In the genomic region with DNA sequence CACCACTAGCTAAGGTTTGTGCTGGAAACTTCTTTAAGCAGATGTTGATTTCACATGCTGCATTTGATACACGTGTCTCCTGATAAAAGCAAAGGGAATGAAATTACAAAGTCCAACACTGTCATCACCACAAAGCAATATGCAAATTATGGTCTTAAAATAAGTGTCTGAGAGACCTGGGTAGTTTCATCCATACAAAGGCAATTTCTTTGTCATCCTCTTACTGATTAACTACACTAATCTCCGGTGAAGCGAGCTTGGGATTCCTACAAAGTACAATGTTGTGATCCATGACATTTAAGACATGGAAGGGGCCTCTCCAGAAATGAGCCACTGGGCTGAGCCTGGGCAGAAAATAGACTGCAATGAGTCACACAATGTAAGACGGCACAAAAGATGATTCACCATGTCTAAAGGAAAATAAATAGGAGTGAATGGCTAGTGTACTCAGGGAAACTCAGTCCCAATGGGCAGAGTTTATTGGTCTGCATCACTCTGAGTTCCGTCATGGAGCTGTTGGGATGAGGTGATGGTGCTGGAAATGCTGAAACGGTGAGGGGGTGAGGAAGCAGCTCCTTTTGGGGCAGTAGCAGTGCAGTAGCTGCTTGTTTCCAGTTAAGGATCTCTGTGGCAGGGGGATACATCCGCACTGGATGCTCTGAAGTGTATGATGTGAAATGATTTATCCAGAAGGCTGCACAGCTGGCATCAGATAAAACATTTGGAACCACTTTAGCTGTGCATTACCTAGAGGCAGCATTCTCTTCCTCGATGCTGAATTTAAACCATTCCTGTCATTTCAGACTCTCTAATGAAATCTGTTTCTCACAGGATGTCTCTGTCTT, we compare ENCODE assay signal across 1 cellular context.
A peak's percentile ranks its signal among the peaks of the same experiment; 100 is the strongest.
TF ChIP-seq lines count a peak whose summit lies in the region.

No MANE protein-coding gene starts in this region.

TF ChIP-seq in HEK293, 187 proteins besides CTCF, POLR2A, EP300 and RAD21 (continued from another document and continues in another):
- TF ChIP-seq ZNF518A (tag by site-specific recombination; conservative IDR thresholded peaks at IDR 0.05; ENCODE audit: low read depth) = peak; percentile 61; the same call in 1 of the 2 replicates
- TF ChIP-seq ZNF2 (tag by site-specific recombination; IDR thresholded peaks at IDR 0.05) = peak; percentile 57; the same call in 1 of the 2 replicates
- no peak for TF ChIP-seq ZNF121 (tag by site-specific recombination; IDR thresholded peaks at IDR 0.05)
- no peak for TF ChIP-seq ZNF202 (tag by site-specific recombination; IDR thresholded peaks at IDR 0.05; ENCODE audit: borderline replicate concordance)
- peak; percentile 51 for TF ChIP-seq ZNF366 (tag by site-specific recombination; conservative IDR thresholded peaks at IDR 0.05)
- TF ChIP-seq KLF8 (tag by site-specific recombination; IDR thresholded peaks at IDR 0.05) = peak; percentile 65; the same call in 1 of the 2 replicates
- TF ChIP-seq ZNF600 (tag by site-specific recombination; IDR thresholded peaks at IDR 0.05) = peak; percentile 99
- no peak for TF ChIP-seq ZNF560 (tag by site-specific recombination; IDR thresholded peaks at IDR 0.05; ENCODE audit: borderline replicate concordance)
- no peak for TF ChIP-seq SALL2 (tag by site-specific recombination; IDR thresholded peaks at IDR 0.05; ENCODE audit: borderline replicate concordance)
- TF ChIP-seq PRDM10 (tag by site-specific recombination; IDR thresholded peaks at IDR 0.05) = peak; percentile 67
- no peak for TF ChIP-seq ZFP41 (tag by site-specific recombination; IDR thresholded peaks at IDR 0.05; ENCODE audit: borderline replicate concordance)
- TF ChIP-seq, protein P1, sequence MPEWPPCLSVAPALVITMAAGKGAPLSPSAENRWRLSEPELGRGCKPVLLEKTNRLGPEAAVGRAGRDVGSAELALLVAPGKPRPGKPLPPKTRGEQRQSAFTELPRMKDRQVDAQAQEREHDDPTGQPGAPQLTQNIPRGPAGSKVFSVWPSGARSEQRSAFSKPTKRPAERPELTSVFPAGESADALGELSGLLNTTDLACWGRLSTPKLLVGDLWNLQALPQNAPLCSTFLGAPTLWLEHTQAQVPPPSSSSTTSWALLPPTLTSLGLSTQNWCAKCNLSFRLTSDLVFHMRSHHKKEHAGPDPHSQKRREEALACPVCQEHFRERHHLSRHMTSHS (tag by site-specific recombination; IDR thresholded peaks at IDR 0.05) = no peak
- no peak for TF ChIP-seq ZNF544 (tag by site-specific recombination; IDR thresholded peaks at IDR 0.05)
- TF ChIP-seq ZXDB (tag by site-specific recombination; IDR thresholded peaks at IDR 0.05) = peak; percentile 61
- TF ChIP-seq ZNF214 (tag by site-specific recombination; IDR thresholded peaks at IDR 0.05; ENCODE audit: borderline replicate concordance) = no peak
- no peak for TF ChIP-seq ZNF133 (tag by site-specific recombination; IDR thresholded peaks at IDR 0.05)
- peak; percentile 71 for TF ChIP-seq TRIM28 (IDR thresholded peaks at IDR 0.05; ENCODE audit: borderline replicate concordance, low read length)
- peak; percentile 86; the same call in 1 of the 2 replicates for TF ChIP-seq ZNF391 (tag by site-specific recombination; IDR thresholded peaks at IDR 0.05; ENCODE audit: borderline replicate concordance, low read depth)
- TF ChIP-seq ZSCAN5A (tag by site-specific recombination; IDR thresholded peaks at IDR 0.05) = no peak
- TF ChIP-seq REPIN1 (tag by site-specific recombination; IDR thresholded peaks at IDR 0.05; ENCODE audit: low read depth) = no peak
- TF ChIP-seq SP7 (tag by site-specific recombination; IDR thresholded peaks at IDR 0.05) = peak; percentile 79
- TF ChIP-seq ZBTB17 (tag by site-specific recombination; IDR thresholded peaks at IDR 0.05) = peak; percentile 53; the same call in 1 of the 2 replicates
- peak; percentile 68; the same call in 1 of the 2 replicates for TF ChIP-seq IKZF3 (tag by site-specific recombination; IDR thresholded peaks at IDR 0.05)
- TF ChIP-seq ZNF510 (tag by site-specific recombination; IDR thresholded peaks at IDR 0.05; ENCODE audit: insufficient replicate concordance) = no peak
- TF ChIP-seq ZNF677 (tag by site-specific recombination; IDR thresholded peaks at IDR 0.05) = no peak
- TF ChIP-seq ZNF223 (tag by site-specific recombination; IDR thresholded peaks at IDR 0.05) = no peak
- no peak for TF ChIP-seq ZNF423 (tag by site-specific recombination; IDR thresholded peaks at IDR 0.05)
- no peak for TF ChIP-seq RBAK (tag by site-specific recombination; IDR thresholded peaks at IDR 0.05)
- TF ChIP-seq SP2 (tag by site-specific recombination; IDR thresholded peaks at IDR 0.05) = 0 out of 2 replicates have a peak, but pooled peaks have one; percentile 11
- peak; percentile 17; the same call in 1 of the 2 replicates for TF ChIP-seq ZBTB8A (tag by site-specific recombination; IDR thresholded peaks at IDR 0.05)
- no peak for TF ChIP-seq HOXC10 (CRISPR knock-in tag; IDR thresholded peaks at IDR 0.05)
- no peak for TF ChIP-seq SETDB1 (IDR thresholded peaks at IDR 0.05; ENCODE audit: insufficient read length, low read length)
- TF ChIP-seq, protein P2, sequence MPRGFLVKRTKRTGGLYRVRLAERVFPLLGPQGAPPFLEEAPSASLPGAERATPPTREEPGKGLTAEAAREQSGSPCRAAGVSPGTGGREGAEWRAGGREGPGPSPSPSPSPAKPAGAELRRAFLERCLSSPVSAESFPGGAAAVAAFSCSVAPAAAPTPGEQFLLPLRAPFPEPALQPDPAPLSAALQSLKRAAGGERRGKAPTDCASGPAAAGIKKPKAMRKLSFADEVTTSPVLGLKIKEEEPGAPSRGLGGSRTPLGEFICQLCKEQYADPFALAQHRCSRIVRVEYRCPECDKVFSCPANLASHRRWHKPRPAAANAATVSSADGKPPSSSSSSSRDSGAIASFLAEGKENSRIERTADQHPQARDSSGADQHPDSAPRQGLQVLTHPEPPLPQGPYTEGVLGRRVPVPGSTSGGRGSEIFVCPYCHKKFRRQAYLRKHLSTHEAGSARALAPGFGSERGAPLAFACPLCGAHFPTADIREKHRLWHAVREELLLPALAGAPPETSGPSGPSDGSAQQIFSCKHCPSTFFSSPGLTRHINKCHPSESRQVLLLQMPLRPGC (tag by site-specific recombination; IDR thresholded peaks at IDR 0.05) = peak; percentile 97
- no peak for TF ChIP-seq ZNF621 (tag by site-specific recombination; IDR thresholded peaks at IDR 0.05)
- TF ChIP-seq ZBTB6 (tag by site-specific recombination; IDR thresholded peaks at IDR 0.05) = peak; percentile 83
- TF ChIP-seq KLF1 (tag by site-specific recombination; IDR thresholded peaks at IDR 0.05) = no peak
- TF ChIP-seq ZNF24 (tag by site-specific recombination; IDR thresholded peaks at IDR 0.05) = peak; percentile 69; the same call in 1 of the 2 replicates
- TF ChIP-seq ZNF169 (tag by site-specific recombination; IDR thresholded peaks at IDR 0.05) = no peak
- TF ChIP-seq ZNF629 (tag by site-specific recombination; IDR thresholded peaks at IDR 0.05) = peak; percentile 97
- no peak for TF ChIP-seq GFI1B (tag by site-specific recombination; IDR thresholded peaks at IDR 0.05)
- peak; percentile 61 for TF ChIP-seq ZBTB21 (tag by site-specific recombination; IDR thresholded peaks at IDR 0.05)
- no peak for TF ChIP-seq ZNF785 (tag by site-specific recombination; IDR thresholded peaks at IDR 0.05)
- TF ChIP-seq ZNF747 (tag by site-specific recombination; IDR thresholded peaks at IDR 0.05) = no peak
- no peak for TF ChIP-seq KLF16 (tag by site-specific recombination; IDR thresholded peaks at IDR 0.05)
- no peak for TF ChIP-seq ZBTB26 (tag by site-specific recombination; optimal IDR thresholded peaks at IDR 0.05)
- 0 out of 2 replicates have a peak, but pooled peaks have one; percentile 41 for TF ChIP-seq ZNF792 (tag by site-specific recombination; IDR thresholded peaks at IDR 0.05)
